In the genomic region with DNA sequence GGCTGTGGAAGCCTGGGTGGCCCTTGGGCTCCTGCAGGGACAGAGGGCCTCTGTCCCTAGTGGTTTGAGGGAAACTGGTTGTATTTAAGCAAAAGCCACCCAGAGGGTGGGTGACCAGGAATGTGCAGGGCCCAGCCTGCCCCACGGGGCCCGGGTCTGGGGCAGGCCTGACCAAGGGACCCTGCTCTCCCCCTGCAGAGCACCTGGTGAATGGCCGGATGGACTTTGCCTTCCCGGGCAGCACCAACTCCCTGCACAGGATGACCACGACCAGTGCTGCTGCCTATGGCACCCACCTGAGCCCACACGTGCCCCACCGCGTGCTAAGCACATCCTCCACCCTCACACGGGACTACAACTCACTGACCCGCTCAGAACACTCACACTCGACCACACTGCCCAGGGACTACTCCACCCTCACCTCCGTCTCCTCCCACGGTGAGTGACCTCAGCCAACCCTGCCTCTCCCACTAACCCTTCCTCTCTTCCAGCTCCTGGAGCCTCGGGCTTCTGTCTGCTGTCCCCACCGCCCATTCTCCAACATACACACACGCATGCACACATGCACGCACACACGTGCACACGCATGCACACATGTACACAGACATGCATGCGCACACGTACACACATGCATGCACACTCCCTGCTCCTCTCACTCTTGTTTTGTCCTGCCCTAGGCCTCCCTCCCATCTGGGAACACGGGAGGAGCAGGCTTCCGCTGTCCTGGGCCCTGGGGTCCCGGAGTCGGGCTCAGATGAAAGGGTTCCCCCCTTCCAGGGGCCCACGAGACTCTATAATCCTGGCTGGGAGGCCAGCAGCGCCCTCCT, we compare ENCODE assay signal across 10 cellular contexts. TPM values are rescaled to one million over a fixed set of nuclear protein-coding genes. Genes with fewer than 3 reads are reported as not detected.
DNase-seq lines count a peak whose midpoint lies in the region; ATAC-seq and TF ChIP-seq lines count a peak whose summit lies in the region.
"Had no signal": no experiment of that assay in that cellular context is flagged by ENCODE, and none has a peak within 500 bp of the region (broad histone marks: within the 10 kb centered on the region; RNA-seq: fewer than 3 reads in every experiment).

No MANE protein-coding gene starts in this region.

- H3K36me3 ChIP-seq in Karpas-422 (ENCODE audit: insufficient read depth, low read length), result no peaks in the 10 kb centered on the region

- no peaks in the 10 kb centered on the region for H4K20me1 ChIP-seq in Karpas-422 (ENCODE audit: insufficient read depth, low read depth, low read length)

- H3K4me2 ChIP-seq in Karpas-422 (ENCODE audit: low read depth, low read length, poor library complexity, severe bottlenecking), result peak overlapping the region; percentile 83

- no peak for DNase-seq in Calu3
- DNase-seq in Karpas-422, result no peak
- DNase-seq in caudate nucleus (lab: John Stamatoyannopoulos, UW), result no peak
- no peak for DNase-seq in osteocyte (ENCODE audit: extremely low spot score, unreplicated experiment)
- no peak for DNase-seq in NCI-H2171 treated with DMSO at 0.1 percent for 48 hours (lab: John Stamatoyannopoulos, UW)
- DNase-seq in amniotic stem cell (lab: John Stamatoyannopoulos, UW), result no peak
- DNase-seq in NCI-H1105 (lab: John Stamatoyannopoulos, UW), result no peak

- BruUV-seq in Calu3 (replicated peaks; lab: Mats Ljungman, UMichigan), result no TSS peak

- no peak overlapping the region for H3K27ac Mint-ChIP-seq in Calu3 (ENCODE audit: unreplicated experiment)
- peak overlapping the region; percentile 67 for H3K27ac Mint-ChIP-seq in osteocyte (ENCODE audit: unreplicated experiment)

- H3K27me3 ChIP-seq in Karpas-422 (ENCODE audit: low read length), result no peaks in the 10 kb centered on the region

- TF ChIP-seq CTCF in Calu3 (IDR thresholded peaks at IDR 0.05; ENCODE audit: unreplicated experiment) (no peak), osteocyte (IDR thresholded peaks at IDR 0.05) (no peak)

- no peak overlapping the region; the same call in 1 of the 2 replicates for H2AFZ ChIP-seq in Karpas-422 (ENCODE audit: low read length)

- no peaks in the 10 kb centered on the region for H3K9me3 Mint-ChIP-seq in Calu3 (ENCODE audit: low read depth, unreplicated experiment)
- no peaks in the 10 kb centered on the region for H3K9me3 Mint-ChIP-seq in osteocyte (ENCODE audit: unreplicated experiment)

- H3K27ac ChIP-seq in Karpas-422 (ENCODE audit: low read length) (no peak overlapping the region), caudate nucleus (ENCODE audit: low read depth, low read length) (peak overlapping the region; percentile 76)
- H3K27ac ChIP-seq: epithelial cell of prostate had no signal

- H3K27me3 Mint-ChIP-seq in Calu3 (ENCODE audit: unreplicated experiment), result no peaks in the 10 kb centered on the region
- no peaks in the 10 kb centered on the region for H3K27me3 Mint-ChIP-seq in osteocyte (ENCODE audit: unreplicated experiment)

- H3K4me1 ChIP-seq in Karpas-422 (ENCODE audit: low read length), result peaks cover 20% of the 10 kb centered on the region

- H3K4me3 Mint-ChIP-seq in Calu3 (ENCODE audit: low read depth, unreplicated experiment), result peak overlapping the region; percentile 2
- H3K4me3 Mint-ChIP-seq in osteocyte (ENCODE audit: unreplicated experiment), result no peak overlapping the region

- no peak for ATAC-seq in HG02852 (IDR thresholded peaks at IDR 0.05; ENCODE audit: unreplicated experiment)

- no peak overlapping the region for H3K4me3 ChIP-seq in Karpas-422 (ENCODE audit: low read length)
- H3K4me3 ChIP-seq: lung had no signal

- H3K9me2 ChIP-seq in Karpas-422 (replicated peaks; ENCODE audit: insufficient read depth, low read length), result no peaks in the 10 kb centered on the region

- CTCF ChIA-PET in Calu3 (lab: Charles Lee), result interaction anchor here (0.5 to 1.2 kb wide), 2 partner anchors 8 to 10 kb away, joined by 3 to 4 read pairs; no protein-coding TSS in a partner anchor

- H3K36me3 Mint-ChIP-seq in Calu3 (ENCODE audit: insufficient read depth, unreplicated experiment) (peaks cover 61% of the 10 kb centered on the region), osteocyte (ENCODE audit: unreplicated experiment) (peaks cover 30% of the 10 kb centered on the region)

- H3K9me3 ChIP-seq in Karpas-422 (ENCODE audit: low read length), result no peaks in the 10 kb centered on the region

- H3K4me1 Mint-ChIP-seq in Calu3 (ENCODE audit: low read depth, unreplicated experiment) (peaks cover 8% of the 10 kb centered on the region), osteocyte (ENCODE audit: unreplicated experiment) (peaks cover 18% of the 10 kb centered on the region)

- intact Hi-C loops in Calu3 (cut with micrococcal nuclease; ENCODE audit: unreplicated experiment), result no loop called here

- H3K9ac ChIP-seq in Karpas-422 (ENCODE audit: low read length), result peak overlapping the region; percentile 70

- H3K79me2 ChIP-seq in Karpas-422 (ENCODE audit: low read length), result no peaks in the 10 kb centered on the region

RNA-seq across cellular contexts. Expression of gene GALK1, which starts 10.4 kb away (rescaled TPM):
- total RNA-seq in Calu3 (2022), result 20.4 and 20.5 TPM in 2 replicates
- total RNA-seq in Karpas-422 (2014; rRNA removed; shearing (Covaris generic); ENCODE audit: low replicate concordance), result 23.9 and 28.3 TPM in 2 replicates
- total RNA-seq in osteocyte, result 30.3 and 31.2 TPM in 2 replicates

RNA-seq across cellular contexts. Expression of gene UNK, which starts 30.0 kb away (rescaled TPM):
- total RNA-seq in Calu3 (2022) (26.0 and 29.7 TPM in 2 replicates), osteocyte (35.1 and 38.2 TPM in 2 replicates)
- total RNA-seq in Karpas-422 (2014; rRNA removed; shearing (Covaris generic); ENCODE audit: low replicate concordance), result 22.9 and 49.0 TPM in 2 replicates

RNA-seq across cellular contexts. Expression of gene ITGB4, which starts 33.3 kb away (rescaled TPM):
- 253 and 301 TPM in 2 replicates for total RNA-seq in Calu3 (2022)
- total RNA-seq in Karpas-422 (2014; rRNA removed; shearing (Covaris generic); ENCODE audit: low replicate concordance), result 0.11 and 0.19 TPM in 2 replicates
- 460 and 524 TPM in 2 replicates for total RNA-seq in osteocyte

Comparison
In these comparisons a context has a peak if more than half of its experiments do, and no peak if none do; other contexts are left out.
1. RNA of gene ITGB4, which starts 33.3 kb away (total RNA-seq): 460 to 524 TPM in osteocyte and 253 to 301 TPM in Calu3; 0.11 to 0.19 TPM in Karpas-422; every median in the first group is over 100 times any median in the second.